In genomic region chr22:21867528-21868266, GRCh38 we compare ENCODE assay signal across 8 cellular contexts. TPM values are rescaled to one million over a fixed set of nuclear protein-coding genes. Genes with fewer than 3 reads are reported as not detected.
DNase-seq lines count a peak whose midpoint lies in the region; ATAC-seq, FAIRE-seq and TF ChIP-seq lines count a peak whose summit lies in the region.

Gene MAPK1 (minus strand): TSS chr22:21867645. CDS start chr22:21867440, 205 bp downstream.

- peak within 1 kb of the TSS; percentile 88 for H3K4me2 ChIP-seq in OCI-LY3 (ENCODE audit: low read length)

- H3K9me3 ChIP-seq in HUES48 (ENCODE audit: control insufficient read depth, insufficient read depth, low read length): no peaks in the 10 kb centered on the region
- peaks cover 7% of the 10 kb centered on the region; the same call in 1 of the 2 replicates for H3K9me3 ChIP-seq in OCI-LY3 (ENCODE audit: insufficient read depth, low read length)
- H3K9me3 ChIP-seq in mucosa of stomach (ENCODE audit: control insufficient read depth, low read length): no peaks in the 10 kb centered on the region

- TF ChIP-seq CTCF in D721Med (IDR thresholded peaks at IDR 0.05; ENCODE audit: insufficient read depth, missing control alignments): peak; percentile 23
- TF ChIP-seq CTCF in OCI-LY3 (IDR thresholded peaks at IDR 0.05; ENCODE audit: low read depth, low read length): peak; percentile 46
- TF ChIP-seq CTCF in epithelial cell of proximal tubule (conservative IDR thresholded peaks at IDR 0.05; ENCODE audit: low read depth, low read length): peak; percentile 20

- H3K4me3 ChIP-seq in HUES48 (ENCODE audit: low read depth, low read length) (peak within 1 kb of the TSS; percentile 74), OCI-LY3 (ENCODE audit: low read length) (peak within 1 kb of the TSS; percentile 90), epithelial cell of proximal tubule (ENCODE audit: low read depth, low read length) (peak within 1 kb of the TSS; percentile 83), mucosa of stomach (ENCODE audit: low read length) (peak within 1 kb of the TSS; percentile 94)

- DNase-seq in D721Med (ENCODE audit: insufficient read length, low spot score) (peak; percentile 66), activated T-cell treated with anti-CD3 and anti-CD28 coated beads for 48 hours (ENCODE audit: low read depth) (peak; percentile 95), epithelial cell of proximal tubule (ENCODE audit: low read depth) (no peak)
- peak; percentile 86 to 92 for DNase-seq in stimulated activated CD8-positive, alpha-beta memory T cell treated with anti-CD3 and anti-CD28 coated beads, Interleukin-7, amount 100 ng/mL, for 1 hour (ENCODE audit: low read depth in 2 of 2)

- H3K27ac ChIP-seq in HUES48 (ENCODE audit: low read depth, low read length): peak within 1 kb of the TSS; percentile 84
- peak within 1 kb of the TSS; percentile 93 for H3K27ac ChIP-seq in OCI-LY3 (ENCODE audit: low read length)

- H3K27me3 ChIP-seq in HUES48 (ENCODE audit: control insufficient read depth, insufficient read depth, low read length): no peaks in the 10 kb centered on the region
- no peaks in the 10 kb centered on the region for H3K27me3 ChIP-seq in OCI-LY3 (ENCODE audit: low read depth, low read length)
- H3K27me3 ChIP-seq in mucosa of stomach (ENCODE audit: control insufficient read depth, insufficient read depth, low read length): no peaks in the 10 kb centered on the region

- H4K20me1 ChIP-seq in OCI-LY3 (ENCODE audit: insufficient read depth, low read length): peaks cover 38% of the 10 kb centered on the region

- peaks cover 46% of the 10 kb centered on the region for H3K79me2 ChIP-seq in OCI-LY3 (ENCODE audit: low read length)

- H3K9ac ChIP-seq in HUES48 (ENCODE audit: low read depth, low read length) (peak within 1 kb of the TSS; percentile 84), OCI-LY3 (ENCODE audit: low read length) (peak within 1 kb of the TSS; percentile 98), mucosa of stomach (ENCODE audit: low read length) (peak within 1 kb of the TSS; percentile 87)

- no peaks in the 10 kb centered on the region for H3K36me3 ChIP-seq in HUES48 (ENCODE audit: control insufficient read depth, insufficient read depth, low read length)
- peaks cover 34% of the 10 kb centered on the region for H3K36me3 ChIP-seq in OCI-LY3 (replicated peaks; ENCODE audit: low read depth, low read length)
- no peaks in the 10 kb centered on the region for H3K36me3 ChIP-seq in mucosa of stomach (ENCODE audit: control insufficient read depth, insufficient read depth, low read length)

- FAIRE-seq in D721Med (lab: Jason Lieb, UNC): no peak

- peaks cover 19% of the 10 kb centered on the region for H3K4me1 ChIP-seq in HUES48 (ENCODE audit: control insufficient read depth, insufficient read depth, low read length)
- H3K4me1 ChIP-seq in OCI-LY3 (ENCODE audit: low read length): peaks cover 28% of the 10 kb centered on the region
- peaks cover 2% of the 10 kb centered on the region for H3K4me1 ChIP-seq in mucosa of stomach (ENCODE audit: control insufficient read depth, insufficient read depth, low read length)

- H2AFZ ChIP-seq in OCI-LY3 (ENCODE audit: low read depth, low read length): no peak within 1 kb of the TSS

- ATAC-seq in GM21390 (IDR thresholded peaks at IDR 0.05; ENCODE audit: unreplicated experiment): peak; percentile 84

RNA-seq across cellular contexts. Expression of gene MAPK1, which starts in this region (rescaled TPM):
- total RNA-seq in epithelial cell of proximal tubule: 42.3 and 54.6 TPM in 2 replicates
